1 cellular context compared by ENCODE assay signal in the genomic region with DNA sequence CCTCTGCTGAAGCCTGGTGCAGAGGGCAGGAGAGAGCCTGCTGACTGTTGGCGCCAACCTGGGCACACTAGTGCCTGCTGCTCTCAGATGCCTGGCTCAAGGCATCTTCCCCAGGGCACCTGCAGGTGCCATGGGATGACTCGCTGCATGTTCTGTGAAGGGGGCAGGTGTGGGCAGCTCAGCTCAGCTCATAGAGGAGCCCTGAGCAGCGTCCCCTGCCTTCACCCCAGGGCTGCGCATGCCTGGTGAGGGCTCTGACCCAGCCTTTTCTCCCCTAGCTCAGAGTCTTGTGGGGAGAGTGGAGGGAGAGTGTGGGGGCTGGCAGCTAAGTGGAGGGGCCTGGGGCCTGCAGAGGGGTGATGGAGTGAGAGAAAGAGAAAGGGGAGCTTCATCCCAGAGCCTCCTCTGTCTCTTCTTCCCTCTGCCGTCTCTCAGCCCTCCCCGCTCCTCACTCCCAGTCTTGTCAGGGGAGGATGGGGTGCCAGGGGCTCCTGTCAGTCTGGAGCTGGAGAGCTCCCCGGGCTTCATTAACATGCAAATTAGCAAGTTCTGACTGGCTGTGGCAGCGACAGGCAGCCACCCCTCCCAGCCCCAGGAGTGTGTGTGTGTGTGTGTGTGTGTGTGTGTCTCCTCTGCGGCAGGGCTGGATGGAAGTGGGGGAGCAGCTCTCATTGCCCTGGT.
TF ChIP-seq lines count a peak whose summit lies in the region.

No MANE protein-coding gene starts in this region.

TF ChIP-seq in K562, 482 proteins besides CTCF, POLR2A, EP300 and RAD21 (continued from another document):
- TF ChIP-seq, protein P1, sequence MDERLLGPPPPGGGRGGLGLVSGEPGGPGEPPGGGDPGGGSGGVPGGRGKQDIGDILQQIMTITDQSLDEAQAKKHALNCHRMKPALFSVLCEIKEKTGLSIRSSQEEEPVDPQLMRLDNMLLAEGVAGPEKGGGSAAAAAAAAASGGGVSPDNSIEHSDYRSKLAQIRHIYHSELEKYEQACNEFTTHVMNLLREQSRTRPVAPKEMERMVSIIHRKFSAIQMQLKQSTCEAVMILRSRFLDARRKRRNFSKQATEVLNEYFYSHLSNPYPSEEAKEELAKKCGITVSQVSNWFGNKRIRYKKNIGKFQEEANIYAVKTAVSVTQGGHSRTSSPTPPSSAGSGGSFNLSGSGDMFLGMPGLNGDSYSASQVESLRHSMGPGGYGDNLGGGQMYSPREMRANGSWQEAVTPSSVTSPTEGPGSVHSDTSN (CRISPR knock-in tag; IDR thresholded peaks at IDR 0.05; ENCODE audit: low read depth), result no peak
- TF ChIP-seq, protein P1 (tag; conservative IDR thresholded peaks at IDR 0.05; ENCODE audit: low read depth), result 0 out of 2 replicates have a peak, but pooled peaks have one; percentile 29
- TF ChIP-seq ZNF668 (CRISPR knock-in tag; IDR thresholded peaks at IDR 0.05) (no peak), CCNT2 (IDR thresholded peaks at IDR 0.05; ENCODE audit: borderline replicate concordance, extremely low read depth, insufficient read length, low read depth, low read length) (no peak), L3MBTL2 (IDR thresholded peaks at IDR 0.05) (no peak), PHF8 (IDR thresholded peaks at IDR 0.05; ENCODE audit: borderline replicate concordance, low read length) (no peak)
- TF ChIP-seq, protein P2, sequence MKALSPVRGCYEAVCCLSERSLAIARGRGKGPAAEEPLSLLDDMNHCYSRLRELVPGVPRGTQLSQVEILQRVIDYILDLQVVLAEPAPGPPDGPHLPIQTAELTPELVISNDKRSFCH (CRISPR knock-in tag; IDR thresholded peaks at IDR 0.05), result no peak
- TF ChIP-seq, protein P2 (tag; IDR thresholded peaks at IDR 0.05), result no peak
